In genomic region chr12:42571327-42572009, GRCh38 we compare ENCODE assay signal across 28 cellular contexts.
"Had no signal": no experiment of that assay in that cellular context is flagged by ENCODE, and none has a peak within 500 bp of the region (broad histone marks: within the 10 kb centered on the region; RNA-seq: fewer than 3 reads in every experiment).

No MANE protein-coding gene starts in this region.

- DNase-seq: activated CD4-positive, alpha-beta T cell treated with anti-CD3 and anti-CD28 coated beads for 4 hours; activated CD4-positive, alpha-beta T cell treated with anti-CD3 and anti-CD28 coated beads, Interleukin-2, amount 50 U/mL, for 48 hours; activated CD4-positive, CD25-positive, alpha-beta regulatory T cell; activated CD8-positive, alpha-beta memory T cell treated with anti-CD3 and anti-CD28 coated beads for 24 hours; activated effector memory CD4-positive, alpha-beta T cell treated with anti-CD3 and anti-CD28 coated beads, Interleukin-2, amount 50 U/mL, for 16 hours; activated naive CD4-positive, alpha-beta T cell treated with anti-CD3 and anti-CD28 coated beads, Interleukin-2, amount 50 U/mL, for 16 hours; amniotic stem cell; brain microvascular endothelial cell; caudate nucleus; cortex of kidney; effector memory CD8-positive, alpha-beta T cell; erythroblast; gastrocnemius medialis; glutamatergic neuron; left colon; mammary epithelial cell; naive thymus-derived CD8-positive, alpha-beta T cell; right lobe of liver; stimulated activated CD4-positive, alpha-beta T cell treated with anti-CD3 and anti-CD28 coated beads, Interleukin-12 subunit alpha, Interleukin-12 subunit beta, amount 100 ng/mL, for 4 hours; stimulated activated CD4-positive, alpha-beta T cell treated with anti-CD3 and anti-CD28 coated beads, Interleukin-4, amount 100 ng/mL, for 1 hour; trophoblast cell; uterus had no signal

- ATAC-seq: effector memory CD8-positive, alpha-beta T cell; gastrocnemius medialis; left colon; naive thymus-derived CD8-positive, alpha-beta T cell; right lobe of liver had no signal

- H2AFZ ChIP-seq: hepatocyte had no signal

- H3K27ac ChIP-seq: brain microvascular endothelial cell, gastrocnemius medialis, hepatocyte, right lobe of liver, thoracic aorta, uterus had no signal

- H3K9me3 ChIP-seq: gastrocnemius medialis, right lobe of liver, thoracic aorta, uterus had no signal

- H3K4me2 ChIP-seq: hepatocyte had no signal

- H3K27ac Mint-ChIP-seq: activated T-helper 1 cell treated with anti-CD3 and anti-CD28 coated beads, Interleukin-12 subunit alpha, Interleukin-12 subunit beta, Interleukin-2, Interleukin-4 antibody, amounts not matched to agents 30 ng/mL and 10 ng/mL and 1 ng/mL, durations not matched to agents 14 hours and 24 hours and 36 hours; effector memory CD8-positive, alpha-beta T cell; naive thymus-derived CD8-positive, alpha-beta T cell; stimulated activated naive CD8-positive, alpha-beta T cell treated with anti-CD3 and anti-CD28 coated beads, Interleukin-15, Interleukin-2, amounts not matched to agents 100 ng/mL and 50 ng/mL, for 24 hours; T-helper 2 cell treated with Interferon-gamma antibody and Interleukin-4, amounts not matched to agents 5 μg/mL and 100 μg/mL, for 36 hours had no signal

- H3K27me3 Mint-ChIP-seq: effector memory CD8-positive, alpha-beta T cell; stimulated activated naive CD8-positive, alpha-beta T cell treated with anti-CD3 and anti-CD28 coated beads, Interleukin-15, Interleukin-2, amounts not matched to agents 100 ng/mL and 50 ng/mL, for 24 hours had no signal

- H3K36me3 ChIP-seq: brain microvascular endothelial cell, gastrocnemius medialis, right lobe of liver, thoracic aorta, uterus had no signal

- H3K36me3 Mint-ChIP-seq: naive thymus-derived CD8-positive, alpha-beta T cell had no signal

- H3K4me3 ChIP-seq: gastrocnemius medialis, hepatocyte, right lobe of liver, thoracic aorta, uterus had no signal

- H3K4me1 ChIP-seq: gastrocnemius medialis, right lobe of liver, uterus had no signal

- H3K9me3 Mint-ChIP-seq: activated T-helper 1 cell treated with anti-CD3 and anti-CD28 coated beads, Interleukin-12 subunit alpha, Interleukin-12 subunit beta, Interleukin-2, Interleukin-4 antibody, amounts not matched to agents 30 ng/mL and 10 ng/mL and 1 ng/mL, durations not matched to agents 14 hours and 24 hours and 36 hours; effector memory CD8-positive, alpha-beta T cell; naive thymus-derived CD8-positive, alpha-beta T cell; neural crest cell; stimulated activated naive CD8-positive, alpha-beta T cell treated with anti-CD3 and anti-CD28 coated beads, Interleukin-15, Interleukin-2, amounts not matched to agents 100 ng/mL and 50 ng/mL, for 24 hours; T-helper 2 cell treated with Interferon-gamma antibody and Interleukin-4, amounts not matched to agents 5 μg/mL and 100 μg/mL, for 36 hours had no signal

- H3K4me1 Mint-ChIP-seq: naive thymus-derived CD8-positive, alpha-beta T cell had no signal

- H3K4me3 Mint-ChIP-seq: activated T-helper 1 cell treated with anti-CD3 and anti-CD28 coated beads, Interleukin-12 subunit alpha, Interleukin-12 subunit beta, Interleukin-2, Interleukin-4 antibody, amounts not matched to agents 30 ng/mL and 10 ng/mL and 1 ng/mL, durations not matched to agents 14 hours and 24 hours and 36 hours; effector memory CD8-positive, alpha-beta T cell; naive thymus-derived CD8-positive, alpha-beta T cell; neural crest cell; stimulated activated naive CD8-positive, alpha-beta T cell treated with anti-CD3 and anti-CD28 coated beads, Interleukin-15, Interleukin-2, amounts not matched to agents 100 ng/mL and 50 ng/mL, for 24 hours; T-helper 2 cell treated with Interferon-gamma antibody and Interleukin-4, amounts not matched to agents 5 μg/mL and 100 μg/mL, for 36 hours had no signal

- H3K27me3 ChIP-seq: brain microvascular endothelial cell, gastrocnemius medialis, hepatocyte, right lobe of liver, uterus had no signal
